ENCODE assay signal across 14 cellular contexts in the genomic region with DNA sequence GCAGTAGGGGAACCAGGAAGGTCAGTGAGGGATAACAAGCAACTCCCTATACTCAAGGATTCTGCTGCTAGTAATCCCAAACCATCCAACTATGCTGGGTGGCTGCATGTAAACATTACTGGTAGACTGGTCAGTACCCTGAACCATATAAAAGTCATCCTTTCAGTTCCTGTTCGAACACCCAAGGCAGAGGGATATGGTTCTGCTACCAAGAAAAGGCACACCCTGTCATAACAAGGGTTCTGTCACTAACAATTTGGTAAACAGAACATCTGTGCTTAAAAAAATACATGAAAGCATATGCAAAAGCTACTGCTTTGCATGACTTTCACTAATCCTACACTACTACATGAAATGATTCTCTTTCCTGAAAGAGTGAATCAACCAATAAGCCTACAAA.
DNase-seq lines count a peak whose midpoint lies in the region; ATAC-seq and TF ChIP-seq lines count a peak whose summit lies in the region.
"Had no signal": no experiment of that assay in that cellular context is flagged by ENCODE, and none has a peak within 500 bp of the region (broad histone marks: within the 10 kb centered on the region; RNA-seq: fewer than 3 reads in every experiment).

No MANE protein-coding gene starts in this region.

- peak; percentile 61 for DNase-seq in GM12865 (ENCODE audit: low read depth)
- no peak for DNase-seq in hepatic stellate cell (ENCODE audit: low spot score)
- no peak for DNase-seq in activated naive CD8-positive, alpha-beta T cell treated with anti-CD3 and anti-CD28 coated beads for 36 hours
- DNase-seq in cerebellar cortex (ENCODE audit: low spot score), result no peak
- DNase-seq in G401 (ENCODE audit: low spot score), result no peak
- DNase-seq: activated CD8-positive, alpha-beta memory T cell treated with anti-CD3 and anti-CD28 coated beads for 24 hours; activated naive CD8-positive, alpha-beta T cell treated with anti-CD3 and anti-CD28 coated beads, Interleukin-2, amount 50 U/mL, for 24 hours; left colon; NCI-H1436; T-helper 1 cell had no signal

- H3K4me3 ChIP-seq in GM12865 (ENCODE audit: low read depth, low read length), result no peak overlapping the region
- H3K4me3 ChIP-seq: gastroesophageal sphincter had no signal

- H3K9me3 Mint-ChIP-seq in activated naive CD8-positive, alpha-beta T cell treated with anti-CD3 and anti-CD28 coated beads for 36 hours, result no peaks in the 10 kb centered on the region
- H3K9me3 Mint-ChIP-seq: activated naive CD8-positive, alpha-beta T cell treated with anti-CD3 and anti-CD28 coated beads, Interleukin-2, amount 50 U/mL, for 24 hours had no signal

- peaks cover 20% of the 10 kb centered on the region for H3K36me3 Mint-ChIP-seq in activated naive CD8-positive, alpha-beta T cell treated with anti-CD3 and anti-CD28 coated beads for 36 hours

- H3K27ac Mint-ChIP-seq in activated naive CD8-positive, alpha-beta T cell treated with anti-CD3 and anti-CD28 coated beads for 36 hours, result no peak overlapping the region
- H3K27ac Mint-ChIP-seq: activated naive CD8-positive, alpha-beta T cell treated with anti-CD3 and anti-CD28 coated beads, Interleukin-2, amount 50 U/mL, for 24 hours had no signal

- in situ Hi-C loops in G401 (cut with HindIII; ENCODE audit: low sequenced_read_pairs), result no loop called here

- no peaks in the 10 kb centered on the region for H3K27me3 Mint-ChIP-seq in activated naive CD8-positive, alpha-beta T cell treated with anti-CD3 and anti-CD28 coated beads for 36 hours
- H3K27me3 Mint-ChIP-seq: activated naive CD8-positive, alpha-beta T cell treated with anti-CD3 and anti-CD28 coated beads, Interleukin-2, amount 50 U/mL, for 24 hours had no signal

- no peaks in the 10 kb centered on the region for H3K4me1 Mint-ChIP-seq in activated naive CD8-positive, alpha-beta T cell treated with anti-CD3 and anti-CD28 coated beads for 36 hours
- H3K4me1 Mint-ChIP-seq: activated naive CD8-positive, alpha-beta T cell treated with anti-CD3 and anti-CD28 coated beads, Interleukin-2, amount 50 U/mL, for 24 hours had no signal

- no peak for TF ChIP-seq CTCF in GM12865 (IDR thresholded peaks at IDR 0.05; ENCODE audit: insufficient read depth, low read depth, low read length, missing control alignments)

- ATAC-seq in GM19372 (IDR thresholded peaks at IDR 0.05; ENCODE audit: low read depth, unreplicated experiment) (peak; percentile 91), HG02678 (IDR thresholded peaks at IDR 0.05; ENCODE audit: unreplicated experiment) (peak; percentile 93), HG03354 (IDR thresholded peaks at IDR 0.05; ENCODE audit: poor library complexity, severe bottlenecking, unreplicated experiment) (peak; percentile 99)
- ATAC-seq: activated naive CD8-positive, alpha-beta T cell treated with anti-CD3 and anti-CD28 coated beads, Interleukin-2, amount 50 U/mL, for 24 hours; gastroesophageal sphincter; left colon had no signal

- H3K4me3 Mint-ChIP-seq in activated naive CD8-positive, alpha-beta T cell treated with anti-CD3 and anti-CD28 coated beads for 36 hours, result no peak overlapping the region
- H3K4me3 Mint-ChIP-seq: activated naive CD8-positive, alpha-beta T cell treated with anti-CD3 and anti-CD28 coated beads, Interleukin-2, amount 50 U/mL, for 24 hours had no signal
